Comparison of ENCODE assay signal across 8 cellular contexts in genomic region chr9:62897411-62898225, GRCh38.
DNase-seq lines count a peak whose midpoint lies in the region; TF ChIP-seq lines count a peak whose summit lies in the region.
"Not testable (repeated sequence)": the region's sequence is repeated elsewhere in the genome, so short reads cannot be mapped to it uniquely, and the experiment has no call there.

No MANE protein-coding gene starts in this region.

- peak overlapping the region; percentile 28 for H3K4me3 ChIP-seq in AG09309 (ENCODE audit: control insufficient read depth, low read depth, low read length)
- H3K4me3 ChIP-seq in HL-60 (replicated peaks; ENCODE audit: insufficient read depth, low read length) = peak overlapping the region; percentile 38
- H3K4me3 ChIP-seq in iPS-18a (ENCODE audit: low read length) = peak overlapping the region; percentile 40
- peak overlapping the region; percentile 39 for H3K4me3 ChIP-seq in ovary

- not testable (repeated sequence) for H3K36me3 ChIP-seq in iPS-18a (ENCODE audit: control insufficient read depth, low read depth, low read length); ovary

- TF ChIP-seq CTCF in AG09309 (IDR thresholded peaks at IDR 0.05; ENCODE audit: control insufficient read depth, insufficient read depth, low read depth, low read length, missing control alignments); HL-60 (IDR thresholded peaks at IDR 0.05; ENCODE audit: insufficient read depth, low read length); ovary (IDR thresholded peaks at IDR 0.05): not testable (repeated sequence)

- DNase-seq in AG09309 (ENCODE audit: low read depth) = not testable (repeated sequence)
- DNase-seq in HL-60 (ENCODE audit: low read depth in 1 of 2, low spot score in 1 of 2) = peak; percentile 33 to 50
- DNase-seq in T-helper 2 cell treated with Interferon-gamma antibody and Interleukin-4, amounts not matched to agents 5 μg/mL and 100 μg/mL, for 36 hours (ENCODE audit: low spot score) = peak; percentile 54
- DNase-seq in activated T-helper 9 cell treated with anti-CD3 and anti-CD28 coated beads, Interleukin-2, amount 50 U/mL, for 16 hours (ENCODE audit: low read depth) = peak; percentile 48
- peak; percentile 49 for DNase-seq in effector CD4-positive, alpha-beta T cell
- peak; percentile 46 to 81 (median 71) for DNase-seq in ovary
- peak; percentile 40 to 51 for DNase-seq in stimulated activated CD8-positive, alpha-beta memory T cell treated with anti-CD3 and anti-CD28 coated beads, Interleukin-2, amount 100 ng/mL, for 1 hour (ENCODE audit: low read depth in 2 of 2)

- not testable (repeated sequence) for H3K9ac ChIP-seq in iPS-18a (ENCODE audit: low read length)

- not testable (repeated sequence) for TF ChIP-seq EP300 in ovary (IDR thresholded peaks at IDR 0.05)

- not testable (repeated sequence) for H3K9me3 Mint-ChIP-seq in T-helper 2 cell treated with Interferon-gamma antibody and Interleukin-4, amounts not matched to agents 5 μg/mL and 100 μg/mL, for 36 hours

- not testable (repeated sequence) for H3K4me1 ChIP-seq in iPS-18a (ENCODE audit: control insufficient read depth, low read depth, low read length); ovary (ENCODE audit: insufficient read depth)

- peak overlapping the region; percentile 65 for H3K27ac Mint-ChIP-seq in T-helper 2 cell treated with Interferon-gamma antibody and Interleukin-4, amounts not matched to agents 5 μg/mL and 100 μg/mL, for 36 hours

- not testable (repeated sequence) for H3K27me3 Mint-ChIP-seq in T-helper 2 cell treated with Interferon-gamma antibody and Interleukin-4, amounts not matched to agents 5 μg/mL and 100 μg/mL, for 36 hours (ENCODE audit: low read depth)

- H3K4me1 Mint-ChIP-seq in T-helper 2 cell treated with Interferon-gamma antibody and Interleukin-4, amounts not matched to agents 5 μg/mL and 100 μg/mL, for 36 hours (ENCODE audit: low read depth) = not testable (repeated sequence)

- H3K4me3 Mint-ChIP-seq in T-helper 2 cell treated with Interferon-gamma antibody and Interleukin-4, amounts not matched to agents 5 μg/mL and 100 μg/mL, for 36 hours = peak overlapping the region; percentile 59

- intact Hi-C loops in ovary (cut with DNase I) = not testable (repeated sequence)

- H3K36me3 Mint-ChIP-seq in T-helper 2 cell treated with Interferon-gamma antibody and Interleukin-4, amounts not matched to agents 5 μg/mL and 100 μg/mL, for 36 hours (ENCODE audit: low read depth) = not testable (repeated sequence)

- TF ChIP-seq POLR2A in ovary (IDR thresholded peaks at IDR 0.05) = not testable (repeated sequence)

- 2 to 13% (median 10%) methylated on average over 21 to 29 of the region's 48 CpGs for WGBS in ovary, 3 donors

- H3K27ac ChIP-seq in HL-60 (replicated peaks) (peak overlapping the region; percentile 86), ovary (peak overlapping the region; percentile 62 to 68)
- not testable (repeated sequence) for H3K27ac ChIP-seq in iPS-18a (ENCODE audit: low read length)

- H3K9me3 ChIP-seq in iPS-18a (ENCODE audit: control insufficient read depth, low read depth, low read length); ovary: not testable (repeated sequence)

- H3K27me3 ChIP-seq in HL-60 (ENCODE audit: insufficient read depth, poor library complexity, severe bottlenecking); iPS-18a (ENCODE audit: control insufficient read depth, insufficient read depth, low read length); ovary: not testable (repeated sequence)
